In genomic region chr3:148718982-148719862, GRCh38 we compare ENCODE assay signal across 9 cellular contexts. TPM values are rescaled to one million over a fixed set of nuclear protein-coding genes. Genes with fewer than 3 reads are reported as not detected.
DNase-seq lines count a peak whose midpoint lies in the region; ATAC-seq and TF ChIP-seq lines count a peak whose summit lies in the region.
"Had no signal": no experiment of that assay in that cellular context is flagged by ENCODE, and none has a peak within 500 bp of the region (broad histone marks: within the 10 kb centered on the region; RNA-seq: fewer than 3 reads in every experiment).

No MANE protein-coding gene starts in this region.

- DNase-seq in ELR (ENCODE audit: low read depth) (peak; percentile 52), NB4 (ENCODE audit: low read depth) (peak; percentile 15), coronary artery (ENCODE audit: low spot score) (no peak), prostate gland (ENCODE audit: low spot score) (no peak), NOMO-1 treated with DMSO at 0.1 percent for 48 hours (lab: John Stamatoyannopoulos, UW; ENCODE audit: unreplicated experiment) (no peak)
- DNase-seq: amniotic stem cell; stimulated activated CD4-positive, alpha-beta T cell treated with anti-CD3 and anti-CD28 coated beads, Interleukin-4, amount 100 ng/mL, for 4 hours had no signal

- no peaks in the 10 kb centered on the region for H3K4me1 ChIP-seq in prostate gland (replicated peaks)

- no peaks in the 10 kb centered on the region for H3K9me3 ChIP-seq in prostate gland

- intact Hi-C loops in prostate gland (cut with DNase I): loop anchor here (5.0 kb wide), 1 partner anchor 337 kb away; no protein-coding TSS in a partner anchor

- TF ChIP-seq POLR2A in NB4 (IDR thresholded peaks at IDR 0.05; ENCODE audit: extremely low read depth, insufficient read length) (no peak), prostate gland (IDR thresholded peaks at IDR 0.05) (no peak)

- H3K4me3 ChIP-seq in NB4 (ENCODE audit: low read depth, low read length): no peak overlapping the region
- no peak overlapping the region for H3K4me3 ChIP-seq in coronary artery
- H3K4me3 ChIP-seq in prostate gland: no peak overlapping the region

- H3K27me3 ChIP-seq in prostate gland (replicated peaks; ENCODE audit: insufficient read depth): no peaks in the 10 kb centered on the region

- H3K36me3 ChIP-seq in prostate gland: no peaks in the 10 kb centered on the region

- TF ChIP-seq CTCF in NB4 (IDR thresholded peaks at IDR 0.05; ENCODE audit: low read depth, low read length): peak; percentile 30
- peak; percentile 36 for TF ChIP-seq CTCF in coronary artery (IDR thresholded peaks at IDR 0.05)
- peak in 3 of 4 experiments; percentile 36 to 46 (median 39) for TF ChIP-seq CTCF in prostate gland (IDR thresholded peaks at IDR 0.05)

- H3K27ac ChIP-seq in coronary artery (no peak overlapping the region), prostate gland (no peak overlapping the region)

- no peak for ATAC-seq in HG02759 (IDR thresholded peaks at IDR 0.05; ENCODE audit: unreplicated experiment)
- no peak for ATAC-seq in GM21381 (IDR thresholded peaks at IDR 0.05; ENCODE audit: unreplicated experiment)

- 52% methylated on average over 7 of the region's 7 CpGs for WGBS in prostate gland

RNA-seq across cellular contexts. Expression of gene AGTR1, which starts 21.5 kb away (rescaled TPM):
- total RNA-seq in prostate gland: 10 to 100 TPM in 1 of 2 donors, 1 to 10 TPM in 1; 3.3 to 13.0 TPM

Comparison
In these comparisons a context has a peak if more than half of its experiments do, and no peak if none do; other contexts are left out.
1. DNase-seq: peak in ELR (single experiment) and NB4 (single experiment); none in coronary artery (single experiment), prostate gland (single experiment) and NOMO-1 treated with DMSO at 0.1 percent for 48 hours (single experiment).
2. Peak in every context shown above with its lines, with median percentiles within 50 percentile points of each other: CTCF ChIP-seq.